In genomic region chr10:129825772-129826171, GRCh38 we compare ENCODE assay signal across 20 cellular contexts.
"Had no signal": no experiment of that assay in that cellular context is flagged by ENCODE, and none has a peak within 500 bp of the region (broad histone marks: within the 10 kb centered on the region; RNA-seq: fewer than 3 reads in every experiment).

No MANE protein-coding gene starts in this region.

- H3K27ac ChIP-seq: dorsolateral prefrontal cortex, epithelial cell of prostate, foreskin keratinocyte, gastroesophageal sphincter, heart right ventricle, left lung, lower lobe of right lung had no signal

- H3K4me1 ChIP-seq: foreskin keratinocyte, gastroesophageal sphincter, heart right ventricle, left lung, lower lobe of right lung had no signal

- H3K27ac Mint-ChIP-seq: effector memory CD8-positive, alpha-beta T cell; endodermal cell; mesothelial cell of epicardium had no signal

- H3K9me3 Mint-ChIP-seq: effector memory CD8-positive, alpha-beta T cell had no signal

- H3K4me1 Mint-ChIP-seq: endodermal cell, mesothelial cell of epicardium had no signal

- H3K4me3 ChIP-seq: dorsolateral prefrontal cortex, gastroesophageal sphincter, heart right ventricle, left lung, lower lobe of right lung had no signal

- DNase-seq: central memory CD4-positive, alpha-beta T cell; dermis blood vessel endothelial cell; dorsolateral prefrontal cortex; effector CD8-positive, alpha-beta T cell; effector memory CD8-positive, alpha-beta T cell; endodermal cell; erythroblast; foreskin keratinocyte; glutamatergic neuron; heart right ventricle; hippocampal formation; left cardiac atrium; left lung; left ventricle myocardium superior; lower lobe of right lung; mesenchymal stem cell had no signal

- ATAC-seq: effector memory CD8-positive, alpha-beta T cell; esophagus mucosa; foreskin keratinocyte; gastroesophageal sphincter; heart right ventricle; left cardiac atrium; left lung; left ventricle myocardium superior had no signal

- H3K4me3 Mint-ChIP-seq: effector memory CD8-positive, alpha-beta T cell; endodermal cell; mesothelial cell of epicardium had no signal

- H3K36me3 ChIP-seq: gastroesophageal sphincter, heart right ventricle, left lung, lower lobe of right lung had no signal

- H3K27me3 ChIP-seq: dorsolateral prefrontal cortex, foreskin keratinocyte, gastroesophageal sphincter, heart right ventricle, left lung had no signal

- H3K9me3 ChIP-seq: lower lobe of right lung had no signal
